In genomic region chr5:1113805-1114586, GRCh38 we compare ENCODE assay signal across 12 cellular contexts.
"Had no signal": no experiment of that assay in that cellular context is flagged by ENCODE, and none has a peak within 500 bp of the region (broad histone marks: within the 10 kb centered on the region; RNA-seq: fewer than 3 reads in every experiment).

No MANE protein-coding gene starts in this region.

- ATAC-seq: activated CD8-positive, alpha-beta T cell treated with anti-CD3 and anti-CD28 coated beads, Interleukin-2, amount 10 ng/mL, durations not matched to agents 7 days and 5 days; left cardiac atrium; lower lobe of right lung had no signal

- H3K4me3 ChIP-seq: lower lobe of right lung, sigmoid colon, testis had no signal

- H3K9me3 ChIP-seq: lower lobe of right lung, sigmoid colon, testis had no signal

- H3K9me3 Mint-ChIP-seq: mesothelial cell of epicardium; stimulated activated naive CD8-positive, alpha-beta T cell treated with anti-CD3 and anti-CD28 coated beads, Interleukin-15, Interleukin-2, amounts not matched to agents 100 ng/mL and 50 ng/mL, for 24 hours had no signal

- H3K27me3 Mint-ChIP-seq: activated naive CD8-positive, alpha-beta T cell; stimulated activated naive CD8-positive, alpha-beta T cell treated with anti-CD3 and anti-CD28 coated beads, Interleukin-15, Interleukin-2, amounts not matched to agents 100 ng/mL and 50 ng/mL, for 24 hours had no signal

- DNase-seq: activated CD8-positive, alpha-beta T cell treated with anti-CD3 and anti-CD28 coated beads, Interleukin-2, amount 10 ng/mL, durations not matched to agents 7 days and 5 days; brain microvascular endothelial cell; left cardiac atrium; lower lobe of right lung; sigmoid colon; stimulated activated CD4-positive, alpha-beta T cell treated with anti-CD3 and anti-CD28 coated beads, Interleukin-2, amount 100 ng/mL, for 48 hours; SW 1271; testis had no signal

- H3K36me3 Mint-ChIP-seq: activated naive CD8-positive, alpha-beta T cell; mesothelial cell of epicardium had no signal

- H3K36me3 ChIP-seq: brain microvascular endothelial cell, lower lobe of right lung, sigmoid colon had no signal

- H3K27ac Mint-ChIP-seq: activated CD8-positive, alpha-beta T cell treated with anti-CD3 and anti-CD28 coated beads, Interleukin-2, amount 10 ng/mL, durations not matched to agents 7 days and 5 days; activated naive CD8-positive, alpha-beta T cell; mesothelial cell of epicardium; stimulated activated naive CD8-positive, alpha-beta T cell treated with anti-CD3 and anti-CD28 coated beads, Interleukin-15, Interleukin-2, amounts not matched to agents 100 ng/mL and 50 ng/mL, for 24 hours had no signal

- H3K27ac ChIP-seq: brain microvascular endothelial cell, lower lobe of right lung, sigmoid colon, testis, VCaP had no signal

- H3K4me3 Mint-ChIP-seq: stimulated activated naive CD8-positive, alpha-beta T cell treated with anti-CD3 and anti-CD28 coated beads, Interleukin-15, Interleukin-2, amounts not matched to agents 100 ng/mL and 50 ng/mL, for 24 hours had no signal
